Comparison of ENCODE assay signal across 1 cellular context in the genomic region with DNA sequence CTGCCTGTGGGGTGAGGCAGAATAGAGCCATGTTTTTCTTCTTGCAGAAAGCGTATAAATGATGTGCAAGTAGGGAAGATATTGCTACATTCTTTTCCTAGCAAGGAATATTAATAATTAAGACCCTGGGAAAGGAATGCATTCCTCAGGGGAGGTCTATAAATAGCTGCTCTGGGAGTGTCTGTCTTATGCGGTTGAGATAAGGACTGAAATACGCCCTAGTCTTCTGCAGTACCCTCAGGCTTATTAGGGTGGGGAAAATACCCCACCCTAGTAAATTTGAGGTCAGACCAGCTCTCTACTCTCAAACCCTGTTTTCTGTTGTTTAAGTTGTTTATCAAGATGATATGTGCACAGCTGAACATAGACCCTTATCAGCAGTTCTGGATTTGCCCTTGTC.
TF ChIP-seq lines count a peak whose summit lies in the region.

No MANE protein-coding gene starts in this region.

TF ChIP-seq in K562, 482 proteins besides CTCF, POLR2A, EP300 and RAD21:
- no peak for TF ChIP-seq ZNF184 (CRISPR knock-in tag; IDR thresholded peaks at IDR 0.05)
- TF ChIP-seq, protein P1, sequence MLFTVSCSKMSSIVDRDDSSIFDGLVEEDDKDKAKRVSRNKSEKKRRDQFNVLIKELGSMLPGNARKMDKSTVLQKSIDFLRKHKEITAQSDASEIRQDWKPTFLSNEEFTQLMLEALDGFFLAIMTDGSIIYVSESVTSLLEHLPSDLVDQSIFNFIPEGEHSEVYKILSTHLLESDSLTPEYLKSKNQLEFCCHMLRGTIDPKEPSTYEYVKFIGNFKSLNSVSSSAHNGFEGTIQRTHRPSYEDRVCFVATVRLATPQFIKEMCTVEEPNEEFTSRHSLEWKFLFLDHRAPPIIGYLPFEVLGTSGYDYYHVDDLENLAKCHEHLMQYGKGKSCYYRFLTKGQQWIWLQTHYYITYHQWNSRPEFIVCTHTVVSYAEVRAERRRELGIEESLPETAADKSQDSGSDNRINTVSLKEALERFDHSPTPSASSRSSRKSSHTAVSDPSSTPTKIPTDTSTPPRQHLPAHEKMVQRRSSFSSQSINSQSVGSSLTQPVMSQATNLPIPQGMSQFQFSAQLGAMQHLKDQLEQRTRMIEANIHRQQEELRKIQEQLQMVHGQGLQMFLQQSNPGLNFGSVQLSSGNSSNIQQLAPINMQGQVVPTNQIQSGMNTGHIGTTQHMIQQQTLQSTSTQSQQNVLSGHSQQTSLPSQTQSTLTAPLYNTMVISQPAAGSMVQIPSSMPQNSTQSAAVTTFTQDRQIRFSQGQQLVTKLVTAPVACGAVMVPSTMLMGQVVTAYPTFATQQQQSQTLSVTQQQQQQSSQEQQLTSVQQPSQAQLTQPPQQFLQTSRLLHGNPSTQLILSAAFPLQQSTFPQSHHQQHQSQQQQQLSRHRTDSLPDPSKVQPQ (CRISPR knock-in tag; IDR thresholded peaks at IDR 0.05; ENCODE audit: borderline replicate concordance), result no peak
- peak; percentile 66; the same call in 1 of the 2 replicates for TF ChIP-seq ZNF445 (CRISPR knock-in tag; IDR thresholded peaks at IDR 0.05; ENCODE audit: low read depth)
- TF ChIP-seq CC2D1A (IDR thresholded peaks at IDR 0.05), result no peak
- TF ChIP-seq SMARCC2 (IDR thresholded peaks at IDR 0.05; ENCODE audit: low read depth), result no peak
- TF ChIP-seq NCOA6 (IDR thresholded peaks at IDR 0.05), result no peak
- TF ChIP-seq TRIM28 (IDR thresholded peaks at IDR 0.05), result peak; percentile 86
- TF ChIP-seq, protein P2, sequence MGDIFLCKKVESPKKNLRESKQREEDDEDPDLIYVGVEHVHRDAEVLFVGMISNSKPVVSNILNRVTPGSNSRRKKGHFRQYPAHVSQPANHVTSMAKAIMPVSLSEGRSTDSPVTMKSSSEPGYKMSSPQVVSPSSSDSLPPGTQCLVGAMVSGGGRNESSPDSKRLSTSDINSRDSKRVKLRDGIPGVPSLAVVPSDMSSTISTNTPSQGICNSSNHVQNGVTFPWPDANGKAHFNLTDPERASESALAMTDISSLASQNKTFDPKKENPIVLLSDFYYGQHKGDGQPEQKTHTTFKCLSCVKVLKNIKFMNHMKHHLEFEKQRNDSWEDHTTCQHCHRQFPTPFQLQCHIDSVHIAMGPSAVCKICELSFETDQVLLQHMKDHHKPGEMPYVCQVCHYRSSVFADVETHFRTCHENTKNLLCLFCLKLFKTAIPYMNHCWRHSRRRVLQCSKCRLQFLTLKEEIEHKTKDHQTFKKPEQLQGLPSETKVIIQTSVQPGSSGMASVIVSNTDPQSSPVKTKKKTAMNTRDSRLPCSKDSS (IDR thresholded peaks at IDR 0.05; ENCODE audit: low read depth, partially characterized antibody), result peak; percentile 19
- TF ChIP-seq PHF8 (IDR thresholded peaks at IDR 0.05; ENCODE audit: borderline replicate concordance, low read length), result no peak
- no peak for TF ChIP-seq ZNF174 (CRISPR knock-in tag; IDR thresholded peaks at IDR 0.05)
- no peak for TF ChIP-seq RBM39 (optimal IDR thresholded peaks at IDR 0.05; ENCODE audit: low read depth, low read length)
- no peak for TF ChIP-seq RFX5 (IDR thresholded peaks at IDR 0.05; ENCODE audit: low read depth, low read length)
- TF ChIP-seq HIVEP1 (CRISPR knock-in tag; IDR thresholded peaks at IDR 0.05), result no peak
- no peak for TF ChIP-seq LARP7 (IDR thresholded peaks at IDR 0.05)
- TF ChIP-seq PYGO2 (tag; IDR thresholded peaks at IDR 0.05), result no peak
- no peak for TF ChIP-seq ZNF175 (CRISPR knock-in tag; IDR thresholded peaks at IDR 0.05; ENCODE audit: low read depth)
- no peak for TF ChIP-seq STAT5A (IDR thresholded peaks at IDR 0.05; ENCODE audit: borderline replicate concordance, low read length)
- no peak for TF ChIP-seq ZFP30 (CRISPR knock-in tag; IDR thresholded peaks at IDR 0.05; ENCODE audit: borderline replicate concordance)
- TF ChIP-seq CBX5 (IDR thresholded peaks at IDR 0.05; ENCODE audit: borderline replicate concordance, low read depth), result peak; percentile 57; the same call in 1 of the 2 replicates
